Comparison of ENCODE assay signal across 15 cellular contexts in the genomic region with DNA sequence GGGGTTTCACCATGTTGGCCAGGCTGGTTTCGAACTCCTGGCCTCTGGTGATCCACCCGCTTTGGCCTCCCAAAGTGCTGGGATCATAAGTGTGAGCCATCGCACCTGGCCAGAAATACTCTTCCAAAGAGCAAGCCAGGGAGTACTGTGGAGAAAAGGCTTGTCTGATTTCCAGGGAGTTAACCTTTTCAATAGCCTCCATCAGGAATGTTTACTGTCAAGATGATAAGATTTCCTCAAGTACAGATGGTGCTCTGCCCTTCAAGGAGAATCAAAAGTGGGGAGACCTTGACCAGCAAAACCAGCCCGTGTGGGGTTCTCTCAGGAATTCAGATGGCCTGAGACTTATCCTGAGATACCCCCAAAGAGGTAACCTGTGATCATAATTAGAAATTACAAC.
DNase-seq lines count a peak whose midpoint lies in the region; ATAC-seq, FAIRE-seq and TF ChIP-seq lines count a peak whose summit lies in the region.
"Had no signal": no experiment of that assay in that cellular context is flagged by ENCODE, and none has a peak within 500 bp of the region (broad histone marks: within the 10 kb centered on the region; RNA-seq: fewer than 3 reads in every experiment).

No MANE protein-coding gene starts in this region.

- no peak for TF ChIP-seq EP300 in GM12878 (IDR thresholded peaks at IDR 0.05; ENCODE audit: borderline replicate concordance in 1 of 2, control insufficient read depth in 1 of 2, low read depth in 2 of 2, low read length in 2 of 2)

- TF ChIP-seq RAD21 in GM12878 (IDR thresholded peaks at IDR 0.05; ENCODE audit: insufficient read depth, low read depth, low read length): no peak

- FAIRE-seq in GM12878 (lab: Jason Lieb, UNC): no peak
- no peak for FAIRE-seq in HTR-8/SVneo (lab: Jason Lieb, UNC)
- FAIRE-seq: TTC549 had no signal

- SMC1A ChIA-PET in GM12878 (lab: Charles Lee; ENCODE audit: uncharacterized antibody, unreplicated experiment): interaction anchor here (1.1 to 11.4 kb wide), 18 partner anchors 9 to 246 kb away, joined by 3 to 224 read pairs (median 11); no protein-coding TSS in a partner anchor

- TF ChIP-seq POLR2A in GM12878 (IDR thresholded peaks at IDR 0.05; ENCODE audit: low read depth, low read length) (no peak), prostate gland (IDR thresholded peaks at IDR 0.05) (no peak)

- in situ Hi-C loops in GM12878 (cut with MboI): no loop called here

- no peak overlapping the region for H3K27ac ChIP-seq in BLaER1
- peak overlapping the region; percentile 85 for H3K27ac ChIP-seq in GM12878 (ENCODE audit: control insufficient read depth, insufficient read depth)
- peak overlapping the region; percentile 68 for H3K27ac ChIP-seq in parathyroid adenoma
- H3K27ac ChIP-seq in prostate gland: no peak overlapping the region

- H3F3A ChIP-seq in Loucy (ENCODE audit: low read depth): peaks cover 13% of the 10 kb centered on the region

- H3K9me2 ChIP-seq in Loucy (replicated peaks; ENCODE audit: low read depth, low read length): no peaks in the 10 kb centered on the region

- H4K20me1 ChIP-seq in BLaER1 (peaks cover 99% of the 10 kb centered on the region), Loucy (ENCODE audit: insufficient read depth, low read length, poor library complexity, severe bottlenecking) (no peaks in the 10 kb centered on the region), GM12878 (ENCODE audit: control insufficient read depth, insufficient read depth) (no peaks in the 10 kb centered on the region)

- 90% methylated on average over 4 of the region's 4 CpGs for WGBS in GM12878 (ENCODE audit: insufficient coverage, insufficient replicate concordance, low lambda C conversion rate, missing lambda C conversion rate)
- 84% methylated on average over 4 of the region's 4 CpGs for WGBS in prostate gland

- CTCF ChIA-PET in GM12878 (lab: Yijun Ruan, JAX): interaction anchor here (0.6 to 5.2 kb wide), 13 partner anchors 10 to 1243 kb away, joined by 3 to 48 read pairs (median 4); no protein-coding TSS in a partner anchor

- POLR2A ChIA-PET in GM12878 (lab: Charles Lee): interaction anchor here (0.6 to 3.6 kb wide), 21 partner anchors 9 to 441 kb away, joined by 3 to 23 read pairs (median 5); no protein-coding TSS in a partner anchor

- TF ChIP-seq CTCF in Loucy (conservative IDR thresholded peaks at IDR 0.05; ENCODE audit: low read length): no peak
- TF ChIP-seq CTCF in GM12878 (IDR thresholded peaks at IDR 0.05 in 2 of 3, conservative IDR thresholded peaks at IDR 0.05 in 1 of 3; ENCODE audit: control insufficient read depth in 2 of 3, extremely low read depth in 1 of 3, insufficient read depth in 1 of 3, low read depth in 3 of 3, low read length in 3 of 3): no peak
- TF ChIP-seq CTCF in parathyroid adenoma (IDR thresholded peaks at IDR 0.05): no peak
- TF ChIP-seq CTCF in prostate gland (IDR thresholded peaks at IDR 0.05): no peak

- no peak overlapping the region for H3K9ac ChIP-seq in BLaER1
- H3K9ac ChIP-seq in Loucy (ENCODE audit: low read depth, low read length, poor library complexity, severe bottlenecking): no peak overlapping the region
- peak overlapping the region; percentile 42; the same call in 1 of the 2 replicates for H3K9ac ChIP-seq in GM12878 (ENCODE audit: control insufficient read depth, insufficient read depth, low read length)
- H3K9ac ChIP-seq in parathyroid adenoma: no peak overlapping the region

- no peak overlapping the region for H2AFZ ChIP-seq in Loucy (ENCODE audit: low read length)
- H2AFZ ChIP-seq in GM12878 (ENCODE audit: control insufficient read depth, low read depth, low read length): no peak overlapping the region; the same call in 1 of the 2 replicates
- H2AFZ ChIP-seq in parathyroid adenoma: no peak overlapping the region

- RAD21 ChIA-PET in GM12878 (lab: Charles Lee; ENCODE audit: unreplicated experiment): interaction anchor here (0.6 to 6.3 kb wide), 23 partner anchors 10 to 550 kb away, joined by 3 to 100 read pairs (median 9); no protein-coding TSS in a partner anchor

- no peak for ATAC-seq in GM12878
- no peak for ATAC-seq in GM21526 (IDR thresholded peaks at IDR 0.05; ENCODE audit: low FRiP score, unreplicated experiment)

- H3K9me3 ChIP-seq in BLaER1: no peaks in the 10 kb centered on the region
- no peaks in the 10 kb centered on the region for H3K9me3 ChIP-seq in Loucy (ENCODE audit: insufficient read depth, low read depth, low read length)
- H3K9me3 ChIP-seq in GM12878 (replicated peaks; ENCODE audit: control insufficient read depth, insufficient read depth, low read length): no peaks in the 10 kb centered on the region; the same call in 2 of the 3 replicates
- no peaks in the 10 kb centered on the region for H3K9me3 ChIP-seq in parathyroid adenoma (ENCODE audit: control insufficient read depth, low read length)
- H3K9me3 ChIP-seq in prostate gland: no peaks in the 10 kb centered on the region
- H3K9me3 ChIP-seq: breast epithelium, heart left ventricle, uterus had no signal

- H3K79me2 ChIP-seq in Loucy (ENCODE audit: insufficient read depth, low read length) (peaks cover 46% of the 10 kb centered on the region), GM12878 (ENCODE audit: control insufficient read depth, insufficient read depth, low read length) (peaks cover 1% of the 10 kb centered on the region; the same call in 1 of the 2 replicates), parathyroid adenoma (peaks cover 20% of the 10 kb centered on the region)

- H3K4me3 ChIP-seq in BLaER1 (no peak overlapping the region), Loucy (ENCODE audit: low read length, poor library complexity, severe bottlenecking) (no peak overlapping the region), GM12878 (no peak overlapping the region), parathyroid adenoma (ENCODE audit: low read depth, low read length) (no peak overlapping the region), prostate gland (no peak overlapping the region)
- H3K4me3 ChIP-seq: breast epithelium, heart left ventricle, lung, uterus had no signal

- H3K4me1 ChIP-seq in BLaER1 (peaks cover 95% of the 10 kb centered on the region), Loucy (ENCODE audit: insufficient read depth, low read length, poor library complexity, severe bottlenecking) (peaks cover 90% of the 10 kb centered on the region), GM12878 (ENCODE audit: control insufficient read depth, insufficient read depth, low read length) (peaks cover 58% of the 10 kb centered on the region), parathyroid adenoma (peaks cover 85% of the 10 kb centered on the region), prostate gland (replicated peaks) (peaks cover 5% of the 10 kb centered on the region)

- peak overlapping the region; percentile 75 for H3K4me2 ChIP-seq in BLaER1
- peak overlapping the region; percentile 24 for H3K4me2 ChIP-seq in Loucy (ENCODE audit: low read depth, low read length, poor library complexity, severe bottlenecking)
- peak overlapping the region; percentile 89 for H3K4me2 ChIP-seq in GM12878 (ENCODE audit: control insufficient read depth, insufficient read depth)
- no peak overlapping the region for H3K4me2 ChIP-seq in parathyroid adenoma (ENCODE audit: low read length)

- H3K27me3 ChIP-seq in BLaER1 (no peaks in the 10 kb centered on the region), Loucy (ENCODE audit: insufficient read depth, low read length, poor library complexity, severe bottlenecking) (no peaks in the 10 kb centered on the region), GM12878 (replicated peaks in 1 of 2; ENCODE audit: control insufficient read depth in 2 of 2, insufficient read depth in 2 of 2, low read length in 1 of 2) (no peaks in the 10 kb centered on the region), parathyroid adenoma (ENCODE audit: control insufficient read depth, insufficient read depth, low read length) (no peaks in the 10 kb centered on the region), prostate gland (replicated peaks; ENCODE audit: insufficient read depth) (no peaks in the 10 kb centered on the region)
- H3K27me3 ChIP-seq: breast epithelium, heart left ventricle, uterus had no signal

- intact Hi-C loops in GM12878 (cut with micrococcal nuclease; ENCODE audit: unreplicated experiment) (loop anchor here (2.0 kb wide), 3 partner anchors 22 to 48 kb away; no protein-coding TSS in a partner anchor), prostate gland (cut with DNase I) (loop anchor here (5.0 kb wide), 2 partner anchors 49 to 66 kb away; no protein-coding TSS in a partner anchor)

- DNase-seq in GM12878 (ENCODE audit: low read depth, low spot score) (no peak), HTR-8/SVneo (ENCODE audit: insufficient read length, low spot score) (no peak), AG20443 (ENCODE audit: low spot score) (no peak), prostate gland (ENCODE audit: low spot score) (no peak)
- DNase-seq: activated T-cell treated with anti-CD3 and anti-CD28 coated beads for 4 hours, NCI-H1930, uterus had no signal

- H3K36me3 ChIP-seq in BLaER1: peaks cover 10% of the 10 kb centered on the region
- H3K36me3 ChIP-seq in Loucy (ENCODE audit: insufficient read depth, low read length): no peaks in the 10 kb centered on the region
- no peaks in the 10 kb centered on the region for H3K36me3 ChIP-seq in GM12878 (ENCODE audit: control insufficient read depth in 2 of 2, insufficient read depth in 2 of 2, low read length in 1 of 2)
- H3K36me3 ChIP-seq in parathyroid adenoma (ENCODE audit: control insufficient read depth, insufficient read depth, low read length): no peaks in the 10 kb centered on the region
- H3K36me3 ChIP-seq in prostate gland: no peaks in the 10 kb centered on the region
- H3K36me3 ChIP-seq: breast epithelium, heart left ventricle, uterus had no signal

- BruUV-seq in GM12878 (replicated peaks; lab: Mats Ljungman, UMichigan): no TSS peak

TF ChIP-seq in GM12878, 131 proteins besides CTCF, POLR2A, EP300 and RAD21 (continues in another document):
- TF ChIP-seq, protein P1, sequence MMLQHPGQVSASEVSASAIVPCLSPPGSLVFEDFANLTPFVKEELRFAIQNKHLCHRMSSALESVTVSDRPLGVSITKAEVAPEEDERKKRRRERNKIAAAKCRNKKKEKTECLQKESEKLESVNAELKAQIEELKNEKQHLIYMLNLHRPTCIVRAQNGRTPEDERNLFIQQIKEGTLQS (IDR thresholded peaks at IDR 0.05; ENCODE audit: borderline replicate concordance, extremely low read depth, low read depth, low read length): no peak

Comparison
In these comparisons a context has a peak if more than half of its experiments do, and no peak if none do; other contexts are left out.
1. H3K27ac ChIP-seq: peak in GM12878 (single experiment) and parathyroid adenoma (single experiment); none in BLaER1 (single experiment) and prostate gland (0 of 2).